Comparison of ENCODE assay signal across 9 cellular contexts in the genomic region with DNA sequence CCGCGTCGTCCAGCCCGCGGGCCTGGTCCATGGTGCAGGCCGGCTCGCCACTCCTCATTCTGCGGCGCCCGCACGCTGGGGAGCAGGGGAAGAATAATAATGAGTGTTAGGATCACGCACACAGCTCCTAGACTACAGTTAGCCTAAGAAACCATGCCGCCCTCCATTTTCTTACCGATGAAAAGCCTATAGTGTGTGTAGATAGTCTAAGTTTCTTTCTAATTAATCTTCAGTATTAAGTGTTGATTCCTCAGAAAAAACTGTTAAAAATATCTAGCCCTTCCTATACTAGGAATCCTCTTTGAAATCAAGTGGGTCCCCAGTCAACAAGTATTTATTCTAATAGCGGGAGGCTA. TPM values are rescaled to one million over a fixed set of nuclear protein-coding genes. Genes with fewer than 3 reads are reported as not detected.
A peak's percentile ranks its signal among the peaks of the same experiment; 100 is the strongest.
DNase-seq lines count a peak whose midpoint lies in the region; ATAC-seq and TF ChIP-seq lines count a peak whose summit lies in the region.
"Had no signal": no experiment of that assay in that cellular context is flagged by ENCODE, and none has a peak within 500 bp of the region (broad histone marks: within the 10 kb centered on the region; RNA-seq: fewer than 3 reads in every experiment).

No MANE protein-coding gene starts in this region.

- peaks cover 2% of the 10 kb centered on the region; the same call in 1 of the 2 replicates for H3K79me2 ChIP-seq in DOHH2 (ENCODE audit: control insufficient read depth, low read length)

- H3K4me1 ChIP-seq in DOHH2 (ENCODE audit: control insufficient read depth, low read length) (peaks cover 5% of the 10 kb centered on the region), endocrine pancreas (ENCODE audit: control insufficient read depth, insufficient read depth, low read length) (no peaks in the 10 kb centered on the region), prostate gland (replicated peaks) (peaks cover 2% of the 10 kb centered on the region)

- H3K4me3 ChIP-seq in DOHH2 (ENCODE audit: low read length): peak overlapping the region; percentile 67
- H3K4me3 ChIP-seq in endocrine pancreas (ENCODE audit: control insufficient read depth, insufficient read depth, low read length): peak overlapping the region; percentile 27
- peak overlapping the region; percentile 33 to 39 for H3K4me3 ChIP-seq in prostate gland

- DNase-seq in KG1 (lab: John Stamatoyannopoulos, UW) (peak; percentile 51), prostate gland (ENCODE audit: low spot score) (no peak), NCI-H1694 (lab: John Stamatoyannopoulos, UW) (no peak)
- DNase-seq in activated CD4-positive, alpha-beta T cell treated with anti-CD3 and anti-CD28 coated beads for 48 hours: no peak
- DNase-seq in activated CD4-positive, alpha-beta T cell treated with anti-CD3 and anti-CD28 coated beads for 4 hours: no peak

- no peaks in the 10 kb centered on the region for H4K20me1 ChIP-seq in DOHH2 (ENCODE audit: control insufficient read depth, insufficient read depth, low read depth, low read length)

- H3F3A ChIP-seq in DOHH2 (ENCODE audit: control insufficient read depth, insufficient read depth): peaks cover 9% of the 10 kb centered on the region; the same call in 1 of the 2 replicates

- H3K9me3 ChIP-seq in DOHH2 (ENCODE audit: control insufficient read depth, insufficient read depth, low read length): no peaks in the 10 kb centered on the region
- H3K9me3 ChIP-seq in endocrine pancreas (ENCODE audit: control insufficient read depth, low read length): no peaks in the 10 kb centered on the region
- H3K9me3 ChIP-seq in prostate gland: no peaks in the 10 kb centered on the region

- no peak for TF ChIP-seq POLR2A in prostate gland (IDR thresholded peaks at IDR 0.05)

- no peak for ATAC-seq in HG02884 (IDR thresholded peaks at IDR 0.05; ENCODE audit: unreplicated experiment)

- 70% methylated on average over 10 of the region's 15 CpGs for WGBS in prostate gland

- intact Hi-C loops in prostate gland (cut with DNase I): loop anchor here (2.0 kb wide), 1 partner anchor 415 kb away; the partner anchor contains the start of gene WDR41

- H3K36me3 ChIP-seq in DOHH2 (ENCODE audit: control insufficient read depth, low read length) (peaks cover 22% of the 10 kb centered on the region), endocrine pancreas (ENCODE audit: control insufficient read depth, insufficient read depth, low read length) (no peaks in the 10 kb centered on the region), prostate gland (no peaks in the 10 kb centered on the region)

- peak; percentile 25 for TF ChIP-seq CTCF in DOHH2 (IDR thresholded peaks at IDR 0.05; ENCODE audit: low read depth, low read length, poor library complexity, severe bottlenecking)
- no peak for TF ChIP-seq CTCF in prostate gland (IDR thresholded peaks at IDR 0.05)

- no peaks in the 10 kb centered on the region for H3K9me2 ChIP-seq in DOHH2 (replicated peaks; ENCODE audit: control insufficient read depth, low read length)

- no peaks in the 10 kb centered on the region for H3K27me3 ChIP-seq in DOHH2 (ENCODE audit: control insufficient read depth, low read length)
- no peaks in the 10 kb centered on the region for H3K27me3 ChIP-seq in endocrine pancreas (ENCODE audit: control insufficient read depth, insufficient read depth, low read length)
- no peaks in the 10 kb centered on the region for H3K27me3 ChIP-seq in prostate gland (replicated peaks; ENCODE audit: insufficient read depth)

- H3K27ac ChIP-seq in DOHH2 (ENCODE audit: low read depth, low read length) (no peak overlapping the region), prostate gland (peak overlapping the region in 1 of 2 donors; percentile 56)
- H3K27ac ChIP-seq: VCaP had no signal

- H3K9ac ChIP-seq in endocrine pancreas (ENCODE audit: control insufficient read depth, insufficient read depth, low read length): no peak overlapping the region

- H3K4me2 ChIP-seq in DOHH2 (ENCODE audit: low read length): peak overlapping the region; percentile 70

RNA-seq across cellular contexts. Expression of gene ZBED3, which starts 9.3 kb away (rescaled TPM):
- 10 to 100 TPM; 11.9 to 25.3 TPM for total RNA-seq in prostate gland

RNA-seq across cellular contexts. Expression of gene AGGF1, which starts 47.6 kb away (rescaled TPM):
- 10 to 100 TPM; 28.5 to 29.6 TPM for total RNA-seq in prostate gland
